Comparison of ENCODE assay signal across 16 cellular contexts in the genomic region with DNA sequence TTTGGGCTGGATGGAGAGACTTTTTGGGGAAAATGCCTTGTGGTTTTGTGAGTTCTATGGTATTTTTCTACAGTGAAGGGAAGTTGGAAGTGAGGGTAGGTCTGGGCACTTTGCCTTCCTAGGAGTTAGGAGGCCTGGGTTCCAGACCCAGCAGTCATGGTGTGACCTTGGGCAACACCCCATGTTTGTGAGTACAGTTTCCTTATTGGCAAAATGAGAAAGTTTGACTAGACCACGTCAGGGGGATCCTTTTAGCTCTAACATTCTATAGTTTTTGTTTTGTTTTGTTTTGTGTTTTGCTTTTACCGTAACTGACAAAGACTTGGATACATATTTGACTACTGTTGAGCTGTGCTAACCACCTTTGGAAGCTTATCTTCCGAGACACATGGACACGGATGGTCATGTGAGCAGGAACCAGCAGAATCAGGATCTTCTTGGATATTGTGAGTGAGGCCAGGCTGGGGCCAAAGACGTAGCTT.
"Had no signal": no experiment of that assay in that cellular context is flagged by ENCODE, and none has a peak within 500 bp of the region (broad histone marks: within the 10 kb centered on the region; RNA-seq: fewer than 3 reads in every experiment).

No MANE protein-coding gene starts in this region.

- ATAC-seq: esophagus mucosa; gastrocnemius medialis; left lobe of liver; natural killer cell treated with Interleukin-12 subunit alpha and Interleukin-12 subunit beta and Interleukin-15 and Interleukin-18, amount 100 ng/mL, for 72 hours; stimulated activated naive B cell treated with anti-CD40 and anti-IgM and Interleukin-4, amounts not matched to agents 10 μg/mL and 1 μg/mL and 100 μg/mL, for 72 hours; stimulated activated naive CD8-positive, alpha-beta T cell treated with anti-CD3 and anti-CD28 coated beads, Interleukin-15, amount 100 ng/mL, for 72 hours had no signal

- H3K27ac Mint-ChIP-seq: mesothelial cell of epicardium; natural killer cell treated with Interleukin-12 subunit alpha and Interleukin-12 subunit beta and Interleukin-15 and Interleukin-18, amount 100 ng/mL, for 72 hours; stimulated activated naive B cell treated with anti-CD40 and anti-IgM and Interleukin-4, amounts not matched to agents 10 μg/mL and 1 μg/mL and 100 μg/mL, for 72 hours had no signal

- H3K27ac ChIP-seq: gastrocnemius medialis, testis, transverse colon had no signal

- H3K4me3 Mint-ChIP-seq: mesothelial cell of epicardium; natural killer cell treated with Interleukin-12 subunit alpha and Interleukin-12 subunit beta and Interleukin-15 and Interleukin-18, amount 100 ng/mL, for 72 hours; stimulated activated naive B cell treated with anti-CD40 and anti-IgM and Interleukin-4, amounts not matched to agents 10 μg/mL and 1 μg/mL and 100 μg/mL, for 72 hours; stimulated activated naive CD8-positive, alpha-beta T cell treated with anti-CD3 and anti-CD28 coated beads, Interleukin-15, amount 100 ng/mL, for 72 hours had no signal

- H3K4me1 Mint-ChIP-seq: stimulated activated naive B cell treated with anti-CD40 and anti-IgM and Interleukin-4, amounts not matched to agents 10 μg/mL and 1 μg/mL and 100 μg/mL, for 72 hours; stimulated activated naive CD8-positive, alpha-beta T cell treated with anti-CD3 and anti-CD28 coated beads, Interleukin-15, amount 100 ng/mL, for 72 hours had no signal

- H3K36me3 Mint-ChIP-seq: mesothelial cell of epicardium; natural killer cell treated with Interleukin-12 subunit alpha and Interleukin-12 subunit beta and Interleukin-15 and Interleukin-18, amount 100 ng/mL, for 72 hours; stimulated activated naive B cell treated with anti-CD40 and anti-IgM and Interleukin-4, amounts not matched to agents 10 μg/mL and 1 μg/mL and 100 μg/mL, for 72 hours had no signal

- DNase-seq: cortex of kidney; dorsolateral prefrontal cortex; effector CD8-positive, alpha-beta T cell; gastrocnemius medialis; glutamatergic neuron; mammary epithelial cell; stimulated activated CD4-positive, alpha-beta T cell treated with anti-CD3 and anti-CD28 coated beads, Interleukin-2, amount 100 ng/mL, for 24 hours; stimulated activated CD4-positive, alpha-beta T cell treated with anti-CD3 and anti-CD28 coated beads, Interleukin-4, amount 100 ng/mL, for 4 hours; stimulated activated naive B cell treated with anti-CD40 and anti-IgM and Interleukin-4, amounts not matched to agents 10 μg/mL and 1 μg/mL and 100 μg/mL, for 72 hours; stimulated activated naive CD8-positive, alpha-beta T cell treated with anti-CD3 and anti-CD28 coated beads, Interleukin-15, amount 100 ng/mL, for 72 hours; testis; transverse colon had no signal

- H3K27me3 Mint-ChIP-seq: stimulated activated naive B cell treated with anti-CD40 and anti-IgM and Interleukin-4, amounts not matched to agents 10 μg/mL and 1 μg/mL and 100 μg/mL, for 72 hours had no signal

- H3K9me3 Mint-ChIP-seq: mesothelial cell of epicardium; natural killer cell treated with Interleukin-12 subunit alpha and Interleukin-12 subunit beta and Interleukin-15 and Interleukin-18, amount 100 ng/mL, for 72 hours; stimulated activated naive B cell treated with anti-CD40 and anti-IgM and Interleukin-4, amounts not matched to agents 10 μg/mL and 1 μg/mL and 100 μg/mL, for 72 hours; stimulated activated naive CD8-positive, alpha-beta T cell treated with anti-CD3 and anti-CD28 coated beads, Interleukin-15, amount 100 ng/mL, for 72 hours had no signal
